8 cellular contexts compared by ENCODE assay signal in the genomic region with DNA sequence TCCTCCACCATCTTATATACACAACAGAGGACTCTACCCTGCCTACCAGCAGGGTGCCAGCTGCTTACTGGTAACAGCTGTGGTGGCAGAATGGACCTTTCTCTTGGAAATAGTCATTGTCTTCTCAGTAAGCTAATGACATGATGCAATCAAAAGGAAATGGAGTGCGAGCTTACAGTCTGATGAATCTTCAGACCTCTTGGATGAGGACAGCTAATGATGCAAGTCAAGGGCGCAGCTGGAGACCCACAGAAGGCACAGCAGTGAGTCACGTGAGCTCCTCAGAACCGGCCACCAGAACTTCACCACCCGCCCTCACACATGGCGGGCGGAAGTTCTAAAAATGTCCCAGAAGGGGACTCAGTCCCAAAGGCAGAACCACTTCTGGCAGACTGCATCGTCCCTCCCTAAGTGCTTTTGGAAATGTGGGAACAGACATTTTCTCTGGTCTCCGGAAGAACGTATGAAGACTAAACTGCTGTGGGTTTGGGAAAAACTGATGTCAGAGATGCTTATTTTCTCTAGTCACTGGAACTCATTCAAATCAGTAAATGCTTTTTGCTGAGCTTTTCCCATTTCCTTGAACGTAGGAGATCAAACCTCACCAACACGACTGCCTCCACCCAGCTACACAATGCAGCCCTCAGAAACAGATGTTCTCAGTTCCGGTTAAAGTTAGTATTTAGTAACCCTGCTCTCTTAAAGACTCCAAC.
DNase-seq lines count a peak whose midpoint lies in the region; TF ChIP-seq lines count a peak whose summit lies in the region.

No MANE protein-coding gene starts in this region.

- no peak for TF ChIP-seq CTCF in tibial nerve (IDR thresholded peaks at IDR 0.05)

- no peak for TF ChIP-seq POLR2A in tibial nerve (IDR thresholded peaks at IDR 0.05)

- H3K27ac ChIP-seq in angular gyrus (ENCODE audit: low read depth, low read length) (peak overlapping the region; percentile 59), tibial nerve (peak overlapping the region; percentile 19 to 65 (median 44))

- H3K4me1 ChIP-seq in tibial nerve: peaks cover 0 to 3% (median 0%) of the 10 kb centered on the region in 4 donors

- H3K27me3 ChIP-seq in tibial nerve: no peaks in the 10 kb centered on the region

- H3K9me3 ChIP-seq in tibial nerve: no peaks in the 10 kb centered on the region

- peak; percentile 7 for DNase-seq in stimulated activated naive CD4-positive, alpha-beta T cell treated with Interleukin-2 at 50 U/mL for 16 hours (lab: John Stamatoyannopoulos, UW)
- DNase-seq in stimulated activated naive CD4-positive, alpha-beta T cell (lab: John Stamatoyannopoulos, UW): no peak
- DNase-seq in iris pigment epithelial cell (ENCODE audit: low read depth) (peak; percentile 51), tibial nerve (ENCODE audit: low spot score in 2 of 2) (peak; percentile 56 to 73), SHP77 (lab: John Stamatoyannopoulos, UW) (no peak), COR-L47 (lab: John Stamatoyannopoulos, UW) (no peak), midbrain (lab: John Stamatoyannopoulos, UW) (no peak)

- peak; percentile 24 to 84 for TF ChIP-seq EP300 in tibial nerve (IDR thresholded peaks at IDR 0.05)

- H3K4me3 ChIP-seq in tibial nerve: peak overlapping the region in 2 of 4 donors; percentile 23 to 31

- H3K36me3 ChIP-seq in tibial nerve: no peaks in the 10 kb centered on the region

- 48 to 52% methylated on average over 13 of the region's 13 CpGs for WGBS in tibial nerve, 2 donors

Comparison
In these comparisons a context has a peak if more than half of its experiments do, and no peak if none do; other contexts are left out.
1. DNase-seq: peak in stimulated activated naive CD4-positive, alpha-beta T cell treated with Interleukin-2 at 50 U/mL for 16 hours (single experiment), iris pigment epithelial cell (single experiment) and tibial nerve (2 of 2); none in stimulated activated naive CD4-positive, alpha-beta T cell (0 of 6), SHP77 (0 of 2), COR-L47 (single experiment) and midbrain (single experiment).